ENCODE assay signal across 26 cellular contexts in the genomic region with DNA sequence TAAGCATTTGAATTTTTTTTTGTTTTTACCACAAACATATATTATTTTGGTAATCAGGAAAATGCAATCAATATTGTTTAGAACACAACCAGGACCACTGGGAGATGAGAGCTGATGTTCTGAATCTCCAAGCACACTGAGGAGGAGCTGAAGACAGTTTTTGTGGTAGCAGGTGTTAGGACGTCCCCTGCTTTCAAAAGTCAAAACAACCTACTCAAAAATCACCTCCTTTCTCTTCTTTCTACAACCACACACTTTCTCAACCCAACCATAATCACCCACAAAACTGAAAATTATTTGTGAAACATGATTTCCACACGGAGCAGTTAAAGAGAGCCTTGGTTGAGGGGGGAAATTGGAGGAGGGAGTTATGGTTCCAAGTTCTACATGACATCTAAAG.
"Had no signal": no experiment of that assay in that cellular context is flagged by ENCODE, and none has a peak within 500 bp of the region (broad histone marks: within the 10 kb centered on the region; RNA-seq: fewer than 3 reads in every experiment).

No MANE protein-coding gene starts in this region.

- H3K27ac ChIP-seq: ascending aorta, body of pancreas, SK-N-MC, VCaP had no signal

- H3K4me1 ChIP-seq: ascending aorta, body of pancreas had no signal

- H3K4me3 ChIP-seq: ascending aorta, body of pancreas, SK-N-MC had no signal

- H3K4me3 Mint-ChIP-seq: activated CD4-positive, alpha-beta memory T cell treated with anti-CD3 and anti-CD28 coated beads for 36 hours; activated CD4-positive, alpha-beta T cell treated with anti-CD3 and anti-CD28 coated beads, Interleukin-2, amount 10 ng/mL, durations not matched to agents 7 days and 5 days; activated naive CD4-positive, alpha-beta T cell treated with anti-CD3 and anti-CD28 coated beads, Interleukin-2, amount 50 U/mL, for 24 hours; activated T-cell treated with anti-CD3 and anti-CD28 coated beads, Interleukin-2, amount 50 U/mL, for 72 hours; T-cell had no signal

- H3K27me3 ChIP-seq: ascending aorta, body of pancreas had no signal

- H3K27ac Mint-ChIP-seq: activated CD4-positive, alpha-beta memory T cell treated with anti-CD3 and anti-CD28 coated beads for 36 hours; activated CD4-positive, alpha-beta T cell treated with anti-CD3 and anti-CD28 coated beads, Interleukin-2, amount 10 ng/mL, durations not matched to agents 7 days and 5 days; activated naive CD4-positive, alpha-beta T cell treated with anti-CD3 and anti-CD28 coated beads, Interleukin-2, amount 50 U/mL, for 24 hours; activated T-cell treated with anti-CD3 and anti-CD28 coated beads, Interleukin-2, amount 50 U/mL, for 72 hours had no signal

- H3K9me3 Mint-ChIP-seq: activated CD4-positive, alpha-beta memory T cell treated with anti-CD3 and anti-CD28 coated beads for 36 hours; activated CD4-positive, alpha-beta T cell treated with anti-CD3 and anti-CD28 coated beads, Interleukin-2, amount 10 ng/mL, durations not matched to agents 7 days and 5 days; activated naive CD4-positive, alpha-beta T cell treated with anti-CD3 and anti-CD28 coated beads, Interleukin-2, amount 50 U/mL, for 24 hours; activated T-cell treated with anti-CD3 and anti-CD28 coated beads, Interleukin-2, amount 50 U/mL, for 72 hours; T-cell had no signal

- H3K27me3 Mint-ChIP-seq: activated CD4-positive, alpha-beta memory T cell treated with anti-CD3 and anti-CD28 coated beads for 36 hours; activated CD4-positive, alpha-beta T cell treated with anti-CD3 and anti-CD28 coated beads, Interleukin-2, amount 10 ng/mL, durations not matched to agents 7 days and 5 days; activated naive CD4-positive, alpha-beta T cell treated with anti-CD3 and anti-CD28 coated beads, Interleukin-2, amount 50 U/mL, for 24 hours; T-cell had no signal

- DNase-seq: activated CD4-positive, alpha-beta memory T cell treated with anti-CD3 and anti-CD28 coated beads for 36 hours; activated CD4-positive, alpha-beta T cell treated with anti-CD3 and anti-CD28 coated beads, Interleukin-2, amount 10 ng/mL, durations not matched to agents 7 days and 5 days; activated CD4-positive, CD25-positive, alpha-beta regulatory T cell; activated CD8-positive, alpha-beta memory T cell treated with anti-CD3 and anti-CD28 coated beads for 24 hours; activated naive CD4-positive, alpha-beta T cell; activated T-cell treated with anti-CD3 and anti-CD28 coated beads, Interleukin-2, amount 50 U/mL, for 72 hours; body of pancreas; central memory CD4-positive, alpha-beta T cell; KG1; NCI-H1048; NCI-H1417; NCI-H1930; NCI-H2171; NCI-H2227 treated with DMSO at 0.1 percent for 48 hours; NCI-H526; NCI-H774; OCI-M1; RPMI8226; T-cell; T1000 had no signal

- H3K4me1 Mint-ChIP-seq: activated CD4-positive, alpha-beta T cell treated with anti-CD3 and anti-CD28 coated beads, Interleukin-2, amount 10 ng/mL, durations not matched to agents 7 days and 5 days had no signal

- ATAC-seq: body of pancreas, Panc1, Right ventricle myocardium inferior, T-cell had no signal

- H3K9me3 ChIP-seq: ascending aorta, body of pancreas had no signal
